In the genomic region with DNA sequence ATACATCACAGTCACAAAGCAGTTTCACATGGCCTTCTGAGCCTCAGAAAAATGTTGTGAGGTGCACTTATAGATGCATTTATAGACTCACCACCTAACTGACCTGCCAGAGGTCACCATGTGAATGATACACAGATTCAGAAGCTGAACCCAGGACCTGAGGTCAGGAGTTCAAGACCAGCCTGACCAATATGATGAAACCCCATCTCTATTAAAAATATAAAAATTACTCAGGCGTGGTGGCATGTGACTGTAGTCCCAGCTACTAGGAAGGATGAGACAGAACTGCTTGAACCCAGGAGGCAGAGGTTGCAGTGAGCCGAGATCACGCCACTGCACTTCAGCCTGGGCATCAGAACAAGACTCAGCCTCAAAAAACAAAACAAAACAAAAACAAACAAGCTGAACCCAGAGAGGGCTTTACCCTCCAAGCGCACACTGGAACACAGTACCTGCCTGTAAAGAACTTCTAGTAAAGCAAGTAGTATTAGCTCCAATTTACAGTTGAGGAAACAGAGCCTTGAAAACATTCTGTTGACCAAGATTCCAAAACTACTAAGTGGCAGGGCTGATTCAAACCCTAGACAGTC, we compare ENCODE assay signal across 17 cellular contexts. TPM values are rescaled to one million over a fixed set of nuclear protein-coding genes. Genes with fewer than 3 reads are reported as not detected.
DNase-seq lines count a peak whose midpoint lies in the region; ATAC-seq, FAIRE-seq and TF ChIP-seq lines count a peak whose summit lies in the region.
"Had no signal": no experiment of that assay in that cellular context is flagged by ENCODE, and none has a peak within 500 bp of the region (broad histone marks: within the 10 kb centered on the region; RNA-seq: fewer than 3 reads in every experiment).

No MANE protein-coding gene starts in this region.

- intact Hi-C loops in HepG2 (cut with micrococcal nuclease; ENCODE audit: unreplicated experiment), result no loop called here
- intact Hi-C loops in adrenal gland (cut with DNase I), result no loop called here
- intact Hi-C loops in tibial artery (cut with DNase I; ENCODE audit: low total_unique reads), result no loop called here

- H3K4me1 ChIP-seq in liver (ENCODE audit: control insufficient read depth in 4 of 4, insufficient read depth in 4 of 4, low read length in 3 of 4) (peaks cover 2 to 16% (median 7%) of the 10 kb centered on the region in 4 donors), HepG2 (ENCODE audit: insufficient read depth, low read length) (peaks cover 13% of the 10 kb centered on the region), adrenal gland (replicated peaks in 1 of 2) (peaks cover 15 to 45% of the 10 kb centered on the region in 2 donors), tibial artery (peaks cover 0 to 47% (median 3%) of the 10 kb centered on the region in 4 donors)

- no peak for ATAC-seq in HepG2

- H3K36me3 ChIP-seq in liver (ENCODE audit: control insufficient read depth in 4 of 4, insufficient read depth in 3 of 4, low read depth in 1 of 4, low read length in 3 of 4), result no peaks in the 10 kb centered on the region
- H3K36me3 ChIP-seq in HepG2 (replicated peaks in 1 of 2; ENCODE audit: control insufficient read depth in 1 of 2, insufficient read depth in 2 of 2, low read length in 2 of 2), result peaks cover 0 to 1% of the 10 kb centered on the region in 2 experiments; a peak in 1 of 5 replicates
- H3K36me3 ChIP-seq in adrenal gland (replicated peaks in 1 of 2), result no peaks in the 10 kb centered on the region
- no peaks in the 10 kb centered on the region for H3K36me3 ChIP-seq in tibial artery

- H3K4me3 Mint-ChIP-seq in nephron, result no peak overlapping the region
- H3K4me3 Mint-ChIP-seq: CD8-positive, alpha-beta memory T cell had no signal

- WGBS in liver, result 56% methylated on average over 4 of the region's 4 CpGs
- WGBS in HepG2 (ENCODE audit: low lambda C conversion rate), result 95% methylated on average over 4 of the region's 4 CpGs
- WGBS in adrenal gland, 4 donors, result 81 to 92% (median 86%) methylated on average over 4 of the region's 4 CpGs

- H3K4me3 ChIP-seq in liver (ENCODE audit: low read depth in 1 of 3, low read length in 3 of 3) (no peak overlapping the region), HepG2 (replicated peaks in 1 of 3; ENCODE audit: insufficient read depth in 1 of 3, low read depth in 2 of 3, low read length in 3 of 3) (no peak overlapping the region), adrenal gland (no peak overlapping the region), tibial artery (no peak overlapping the region)
- H3K4me3 ChIP-seq: BLaER1 treated with 17β-estradiol and CSF1 and Interleukin-3, amounts not matched to agents 10 nM and 100 nM had no signal

- TF ChIP-seq RAD21 in liver (IDR thresholded peaks at IDR 0.05), result no peak
- no peak for TF ChIP-seq RAD21 in HepG2 (CRISPR knock-in tag; IDR thresholded peaks at IDR 0.05)

- TF ChIP-seq CTCF in liver (IDR thresholded peaks at IDR 0.05; ENCODE audit: low read depth, low read length, missing input control) (no peak), HepG2 (CRISPR knock-in tag; IDR thresholded peaks at IDR 0.05) (no peak), adrenal gland (IDR thresholded peaks at IDR 0.05) (no peak), nephron (IDR thresholded peaks at IDR 0.05; ENCODE audit: unreplicated experiment in 3 of 3) (no peak), tibial artery (IDR thresholded peaks at IDR 0.05) (no peak)

- TF ChIP-seq EP300 in HepG2 (IDR thresholded peaks at IDR 0.05; ENCODE audit: low read depth in 2 of 2, low read length in 2 of 2) (no peak), HepG2 (CRISPR knock-in tag; IDR thresholded peaks at IDR 0.05; ENCODE audit: borderline replicate concordance) (no peak)

- in situ Hi-C loops in HepG2 (cut with HindIII; ENCODE audit: extremely low pct_ligation_motif_present, low pct_unique_long_range_greater_than_20kb), result no loop called here

- H3K9me3 Mint-ChIP-seq in nephron, result peaks cover 5% of the 10 kb centered on the region

- H3K27ac Mint-ChIP-seq in nephron, result peak overlapping the region in 2 of 3 experiments; percentile 1

- no peaks in the 10 kb centered on the region for H3K27me3 Mint-ChIP-seq in nephron (ENCODE audit: low read depth)
- H3K27me3 Mint-ChIP-seq: CD8-positive, alpha-beta memory T cell had no signal

- peaks cover 90% of the 10 kb centered on the region for H3K79me2 ChIP-seq in HepG2 (ENCODE audit: insufficient read depth, low read length)

- no peak for FAIRE-seq in HepG2 (lab: Jason Lieb, UNC)

- peaks cover 20% of the 10 kb centered on the region for H3K4me1 Mint-ChIP-seq in nephron

- H3K27ac ChIP-seq in liver (ENCODE audit: low read depth in 1 of 2, low read length in 2 of 2), result no peak overlapping the region
- H3K27ac ChIP-seq in HepG2 (ENCODE audit: extremely low read length, insufficient read depth, low read length), result no peak overlapping the region
- H3K27ac ChIP-seq in adrenal gland, result peak overlapping the region in 3 of 5 donors; percentile 1 to 30 (median 11)
- H3K27ac ChIP-seq in tibial artery, result peak overlapping the region; percentile 23 to 36

- CTCF ChIA-PET in HepG2 (lab: Yijun Ruan, JAX; ENCODE audit: low intra/inter-chr PET ratio, low total read pairs), result no interaction called here

- POLR2A ChIA-PET in HepG2 (lab: Yijun Ruan, JAX), result no interaction called here

- no peaks in the 10 kb centered on the region for H3K27me3 ChIP-seq in liver (ENCODE audit: control insufficient read depth in 4 of 4, insufficient read depth in 4 of 4, low read length in 3 of 4)
- no peaks in the 10 kb centered on the region for H3K27me3 ChIP-seq in HepG2 (ENCODE audit: control insufficient read depth in 1 of 2, insufficient read depth in 2 of 2, low read length in 2 of 2)
- H3K27me3 ChIP-seq in adrenal gland, result no peaks in the 10 kb centered on the region
- H3K27me3 ChIP-seq in tibial artery, result no peaks in the 10 kb centered on the region
- H3K27me3 ChIP-seq: BLaER1 treated with 17β-estradiol and CSF1 and Interleukin-3, amounts not matched to agents 10 nM and 100 nM had no signal

- no peak for DNase-seq in HepG2 (ENCODE audit: low spot score)
- no peak for DNase-seq in adrenal gland
- DNase-seq in tibial artery, result no peak
- no peak for DNase-seq in medulla oblongata (ENCODE audit: extremely low spot score)
- no peak for DNase-seq in hepatic stellate cell (ENCODE audit: low spot score)
- DNase-seq in AML-193 (lab: John Stamatoyannopoulos, UW), result no peak
- DNase-seq: CD8-positive, alpha-beta memory T cell; DMS79 treated with DMSO at 0.1 percent for 48 hours; KBM-7; MV-4-11; NCI-H1417; NCI-H1930; NCI-H2171 treated with DMSO at 0.1 percent for 48 hours; NCI-H748 treated with DMSO at 0.1 percent for 48 hours had no signal

- BruUV-seq in HepG2 (replicated peaks; lab: Mats Ljungman, UMichigan), result no TSS peak

- TF ChIP-seq POLR2A in HepG2 (IDR thresholded peaks at IDR 0.05; ENCODE audit: insufficient read depth in 1 of 2, low read depth in 2 of 2, low read length in 2 of 2), result no peak
- TF ChIP-seq POLR2A in adrenal gland (IDR thresholded peaks at IDR 0.05), result no peak

- H4K20me1 ChIP-seq in HepG2 (ENCODE audit: insufficient read depth, low read length), result peaks cover 15% of the 10 kb centered on the region; the same call in 1 of the 2 replicates

- no peak overlapping the region for H3K4me2 ChIP-seq in HepG2 (ENCODE audit: low read depth, low read length)

- H3K9me3 ChIP-seq in liver (ENCODE audit: control insufficient read depth in 4 of 4, low read length in 3 of 4) (no peaks in the 10 kb centered on the region), HepG2 (ENCODE audit: low read length) (no peaks in the 10 kb centered on the region), adrenal gland (replicated peaks in 1 of 3) (no peaks in the 10 kb centered on the region), tibial artery (no peaks in the 10 kb centered on the region)

- no peak overlapping the region for H2AFZ ChIP-seq in HepG2 (ENCODE audit: low read length)

- H3K36me3 Mint-ChIP-seq in nephron (ENCODE audit: low read depth), result peaks cover 28% of the 10 kb centered on the region

- H3K9ac ChIP-seq in liver (ENCODE audit: low read depth in 1 of 2, low read length in 2 of 2) (no peak overlapping the region), HepG2 (ENCODE audit: insufficient read depth, low read depth, low read length) (no peak overlapping the region)

RNA-seq across cellular contexts. Expression of a gene that starts 16.3 kb away (rescaled TPM):
- 10 to 100 TPM; 32.2 to 60.8 TPM for total RNA-seq in liver
- 10 to 100 TPM; 14.7 to 20.3 TPM for polyA plus RNA-seq in liver
- total RNA-seq in HepG2 (2016; rRNA removed; fragmentation: Illumina TruSeq; extraction: Trizol), result 58.0 and 81.7 TPM in 2 replicates
- total RNA-seq in HepG2 (2016; cell fraction: cytosol; rRNA removed; fragmentation: Illumina TruSeq; extraction: Trizol; ENCODE audit: low read depth), result 16.5 and 19.4 TPM in 2 replicates
- 61.7 and 85.2 TPM in 2 replicates for total RNA-seq in HepG2 (2016; cell fraction: insoluble cytoplasmic fraction; rRNA removed; fragmentation: Illumina TruSeq; extraction: Trizol)
- 25.2 and 25.7 TPM in 2 replicates for total RNA-seq in HepG2 (2016; cell fraction: membrane; rRNA removed; fragmentation: Illumina TruSeq; extraction: Trizol)
- 62.2 and 69.4 TPM in 2 replicates for total RNA-seq in HepG2 (2016; cell fraction: nucleus; rRNA removed; fragmentation: Illumina TruSeq; extraction: Trizol)
- 35.3 and 37.3 TPM in 2 replicates for polyA plus RNA-seq in HepG2 (2011; rRNA removed)
- polyA plus RNA-seq in HepG2 (2011; cell fraction: cytosol; rRNA removed), result 14.0 and 19.7 TPM in 2 replicates
- 50.5 and 56.3 TPM in 2 replicates for polyA plus RNA-seq in HepG2 (2011; cell fraction: nucleus; rRNA removed)
- 43.2 and 54.3 TPM in 2 replicates for polyA plus RNA-seq in HepG2 (2012)
- polyA plus RNA-seq in HepG2 (2016; cell fraction: cytosol; fragmentation: Illumina TruSeq; extraction: Trizol; ENCODE audit: low read depth), result 2.2 and 2.5 TPM in 2 replicates
- 45.7 and 50.1 TPM in 2 replicates for polyA plus RNA-seq in HepG2 (2016; cell fraction: insoluble cytoplasmic fraction; fragmentation: Illumina TruSeq; extraction: Trizol; ENCODE audit: low read depth)
- 6.0 and 8.2 TPM in 2 replicates for polyA plus RNA-seq in HepG2 (2016; cell fraction: membrane; fragmentation: Illumina TruSeq; extraction: Trizol; ENCODE audit: low read depth)
- 45.4 and 52.1 TPM in 2 replicates for polyA plus RNA-seq in HepG2 (2016; cell fraction: nucleus; fragmentation: Illumina TruSeq; extraction: Trizol; ENCODE audit: insufficient read depth, low read depth)
- polyA minus RNA-seq in HepG2 (2011; rRNA and poly(A)+ RNA removed; ENCODE audit: low replicate concordance), result 61.8 and 69.9 TPM in 2 replicates
- polyA minus RNA-seq in HepG2 (2011; cell fraction: cytosol; rRNA and poly(A)+ RNA removed), result 69.1 and 80.5 TPM in 2 replicates
- polyA minus RNA-seq in HepG2 (2011; cell fraction: nucleus; rRNA and poly(A)+ RNA removed), result 141 and 183 TPM in 2 replicates
- total RNA-seq in adrenal gland, result 10 to 100 TPM; 51.6 to 99.1 (median 88.7) TPM
- 10 to 100 TPM; 17.3 to 88.2 (median 21.0) TPM for polyA plus RNA-seq in adrenal gland

RNA-seq across cellular contexts. Expression of a gene that starts 57.1 kb away (rescaled TPM):
- total RNA-seq in liver (1 to 10 TPM in 1 of 2 donors, under 1 TPM in 1; 0.84 to 2.5 TPM), HepG2 (2016; rRNA removed; fragmentation: Illumina TruSeq; extraction: Trizol) (9.5 and 15.7 TPM in 2 replicates), adrenal gland (10 to 100 TPM; 11.7 to 25.1 (median 20.3) TPM)
- polyA plus RNA-seq in liver (under 1 TPM; 0.03 to 0.46 TPM), HepG2 (2011; rRNA removed) (1.4 and 2.0 TPM in 2 replicates), adrenal gland (1 to 10 TPM; 1.2 to 9.7 (median 3.1) TPM)
- 10.6 and 15.0 TPM in 2 replicates for total RNA-seq in HepG2 (2016; cell fraction: cytosol; rRNA removed; fragmentation: Illumina TruSeq; extraction: Trizol; ENCODE audit: low read depth)
- 7.7 and 14.2 TPM in 2 replicates for total RNA-seq in HepG2 (2016; cell fraction: insoluble cytoplasmic fraction; rRNA removed; fragmentation: Illumina TruSeq; extraction: Trizol)
- 6.0 and 8.2 TPM in 2 replicates for total RNA-seq in HepG2 (2016; cell fraction: membrane; rRNA removed; fragmentation: Illumina TruSeq; extraction: Trizol)
- 9.4 and 10.0 TPM in 2 replicates for total RNA-seq in HepG2 (2016; cell fraction: nucleus; rRNA removed; fragmentation: Illumina TruSeq; extraction: Trizol)
- 0.50 and 0.87 TPM in 2 replicates for polyA plus RNA-seq in HepG2 (2011; cell fraction: cytosol; rRNA removed)
- polyA plus RNA-seq in HepG2 (2011; cell fraction: nucleus; rRNA removed), result 0.93 and 1.8 TPM in 2 replicates
- polyA plus RNA-seq in HepG2 (2012), result 1.2 and 1.3 TPM in 2 replicates
- polyA plus RNA-seq in HepG2 (2016; cell fraction: cytosol; fragmentation: Illumina TruSeq; extraction: Trizol; ENCODE audit: low read depth), result 0.29 and 0.40 TPM in 2 replicates
- 0.85 and 1.6 TPM in 2 replicates for polyA plus RNA-seq in HepG2 (2016; cell fraction: insoluble cytoplasmic fraction; fragmentation: Illumina TruSeq; extraction: Trizol; ENCODE audit: low read depth)
- polyA plus RNA-seq in HepG2 (2016; cell fraction: membrane; fragmentation: Illumina TruSeq; extraction: Trizol; ENCODE audit: low read depth), result 0.57 and 0.60 TPM in 2 replicates
- polyA plus RNA-seq in HepG2 (2016; cell fraction: nucleus; fragmentation: Illumina TruSeq; extraction: Trizol; ENCODE audit: insufficient read depth, low read depth), result 1.8 and 2.5 TPM in 2 replicates
- polyA minus RNA-seq in HepG2 (2011; rRNA and poly(A)+ RNA removed; ENCODE audit: low replicate concordance), result 6.2 TPM in 1 of 2 replicates, not detected in the other
- 3.0 and 3.3 TPM in 2 replicates for polyA minus RNA-seq in HepG2 (2011; cell fraction: cytosol; rRNA and poly(A)+ RNA removed)
- 13.4 and 23.1 TPM in 2 replicates for polyA minus RNA-seq in HepG2 (2011; cell fraction: nucleus; rRNA and poly(A)+ RNA removed)

Comparison
In these comparisons a context has a peak if more than half of its experiments do, and no peak if none do; other contexts are left out.
1. H3K27ac ChIP-seq: peak in adrenal gland (3 of 5) and tibial artery (2 of 2); none in liver (0 of 2) and HepG2 (single experiment).